ENCODE assay signal across 21 cellular contexts in genomic region chr3:130258532-130258952, GRCh38.
DNase-seq lines count a peak whose midpoint lies in the region; ATAC-seq, FAIRE-seq and TF ChIP-seq lines count a peak whose summit lies in the region.
"Had no signal": no experiment of that assay in that cellular context is flagged by ENCODE, and none has a peak within 500 bp of the region (broad histone marks: within the 10 kb centered on the region; RNA-seq: fewer than 3 reads in every experiment).

No MANE protein-coding gene starts in this region.

- 37 to 49% (median 40%) methylated on average over 9 of the region's 9 CpGs for WGBS in adrenal gland, 4 donors
- 51 to 52% methylated on average over 9 of the region's 9 CpGs for WGBS in pancreas, 2 donors

- H3K27me3 ChIP-seq in adrenal gland (no peaks in the 10 kb centered on the region), pancreas (no peaks in the 10 kb centered on the region)
- H3K27me3 ChIP-seq: neutrophil had no signal

- FAIRE-seq in pancreas (lab: Jason Lieb, UNC), result no peak

- no peaks in the 10 kb centered on the region for H3K9me3 Mint-ChIP-seq in progenitor cell of endocrine pancreas (ENCODE audit: low read depth)
- H3K9me3 Mint-ChIP-seq: activated naive CD8-positive, alpha-beta T cell treated with anti-CD3 and anti-CD28 coated beads, Interleukin-2, amount 10 ng/mL, durations not matched to agents 7 days and 5 days; H9; memory B cell; T-helper 1 cell treated with Interleukin-12 subunit alpha and Interleukin-12 subunit beta and Interleukin-4 antibody, amounts not matched to agents 30 μg/mL and 1 μg/mL, for 36 hours had no signal

- intact Hi-C loops in adrenal gland (cut with DNase I), result no loop called here
- intact Hi-C loops in pancreas (cut with DNase I), result no loop called here
- intact Hi-C loops in mucosa of descending colon (cut with DNase I, micrococcal nuclease), result no loop called here

- DNase-seq in ELR (ENCODE audit: low read depth) (peak; percentile 28), adrenal gland (peak in 6 of 7 donors; percentile 49 to 79 (median 58)), fibroblast of villous mesenchyme (ENCODE audit: low read depth) (peak; percentile 19), pancreas (no peak), mucosa of descending colon (no peak), progenitor cell of endocrine pancreas (ENCODE audit: low spot score, unreplicated experiment) (no peak), Kasumi-1 (lab: John Stamatoyannopoulos, UW) (no peak)
- DNase-seq: activated CD4-positive, CD25-positive, alpha-beta regulatory T cell treated with anti-CD3 and anti-CD28 coated beads, Interleukin-2, amount 50 U/mL, for 72 hours; activated naive CD8-positive, alpha-beta T cell treated with anti-CD3 and anti-CD28 coated beads, Interleukin-2, amount 10 ng/mL, durations not matched to agents 7 days and 5 days; activated T-cell treated with anti-CD3 and anti-CD28 coated beads for 4 hours; H9; KG1; NCI-H146; NCI-H69; RPMI8226; substantia nigra had no signal

- no peak for TF ChIP-seq POLR2A in adrenal gland (IDR thresholded peaks at IDR 0.05)

- H3K4me1 ChIP-seq in adrenal gland (replicated peaks in 1 of 2), result peaks cover 11 to 20% of the 10 kb centered on the region in 2 donors
- no peaks in the 10 kb centered on the region for H3K4me1 ChIP-seq in pancreas
- H3K4me1 ChIP-seq in mucosa of descending colon (ENCODE audit: low read depth), result no peaks in the 10 kb centered on the region

- H3K9me3 ChIP-seq in adrenal gland (replicated peaks in 1 of 3) (no peaks in the 10 kb centered on the region), pancreas (no peaks in the 10 kb centered on the region), mucosa of descending colon (no peaks in the 10 kb centered on the region)
- H3K9me3 ChIP-seq: neutrophil had no signal

- no peaks in the 10 kb centered on the region for H3K36me3 Mint-ChIP-seq in progenitor cell of endocrine pancreas (ENCODE audit: insufficient read depth)
- H3K36me3 Mint-ChIP-seq: activated naive CD8-positive, alpha-beta T cell treated with anti-CD3 and anti-CD28 coated beads, Interleukin-2, amount 10 ng/mL, durations not matched to agents 7 days and 5 days; memory B cell had no signal

- ATAC-seq in pancreas (peak in 3 of 4 donors; percentile 26 to 49 (median 48)), HG02798 (IDR thresholded peaks at IDR 0.05; ENCODE audit: poor library complexity, unreplicated experiment) (no peak), mucosa of descending colon (no peak)

- H3K27ac ChIP-seq in adrenal gland, result peak overlapping the region in 2 of 5 donors; percentile 23 to 34
- no peak overlapping the region for H3K27ac ChIP-seq in pancreas
- H3K27ac ChIP-seq: coronary artery, neutrophil had no signal

- no peak overlapping the region for H3K4me3 Mint-ChIP-seq in progenitor cell of endocrine pancreas (ENCODE audit: low read depth)
- H3K4me3 Mint-ChIP-seq: activated naive CD8-positive, alpha-beta T cell treated with anti-CD3 and anti-CD28 coated beads, Interleukin-2, amount 10 ng/mL, durations not matched to agents 7 days and 5 days; H9; memory B cell; T-helper 1 cell treated with Interleukin-12 subunit alpha and Interleukin-12 subunit beta and Interleukin-4 antibody, amounts not matched to agents 30 μg/mL and 1 μg/mL, for 36 hours had no signal

- H3K36me3 ChIP-seq in adrenal gland (replicated peaks in 1 of 2) (no peaks in the 10 kb centered on the region), pancreas (no peaks in the 10 kb centered on the region), mucosa of descending colon (ENCODE audit: low read depth) (no peaks in the 10 kb centered on the region)
- H3K36me3 ChIP-seq: neutrophil had no signal

- no peak overlapping the region for H3K4me3 ChIP-seq in adrenal gland
- no peak overlapping the region for H3K4me3 ChIP-seq in fibroblast of villous mesenchyme (ENCODE audit: low read depth, low read length)
- H3K4me3 ChIP-seq in pancreas, result no peak overlapping the region
- H3K4me3 ChIP-seq in mucosa of descending colon, result no peak overlapping the region
- H3K4me3 ChIP-seq: coronary artery had no signal

- no peak for TF ChIP-seq CTCF in adrenal gland (IDR thresholded peaks at IDR 0.05)
- TF ChIP-seq CTCF in fibroblast of villous mesenchyme (IDR thresholded peaks at IDR 0.05; ENCODE audit: insufficient read depth, low read depth, low read length), result no peak
- no peak for TF ChIP-seq CTCF in pancreas (IDR thresholded peaks at IDR 0.05)
- TF ChIP-seq CTCF in mucosa of descending colon (IDR thresholded peaks at IDR 0.05), result no peak
- TF ChIP-seq CTCF in progenitor cell of endocrine pancreas (IDR thresholded peaks at IDR 0.05; ENCODE audit: unreplicated experiment), result no peak

- H3K4me1 Mint-ChIP-seq in progenitor cell of endocrine pancreas (ENCODE audit: low read depth), result no peaks in the 10 kb centered on the region
- H3K4me1 Mint-ChIP-seq: activated naive CD8-positive, alpha-beta T cell treated with anti-CD3 and anti-CD28 coated beads, Interleukin-2, amount 10 ng/mL, durations not matched to agents 7 days and 5 days; memory B cell had no signal

- H3K27ac Mint-ChIP-seq in progenitor cell of endocrine pancreas, result no peak overlapping the region
- H3K27ac Mint-ChIP-seq: activated naive CD8-positive, alpha-beta T cell treated with anti-CD3 and anti-CD28 coated beads, Interleukin-2, amount 10 ng/mL, durations not matched to agents 7 days and 5 days; H9; memory B cell; T-helper 1 cell treated with Interleukin-12 subunit alpha and Interleukin-12 subunit beta and Interleukin-4 antibody, amounts not matched to agents 30 μg/mL and 1 μg/mL, for 36 hours had no signal

- H3K27me3 Mint-ChIP-seq in progenitor cell of endocrine pancreas, result no peaks in the 10 kb centered on the region

Comparison
In these comparisons a context has a peak if more than half of its experiments do, and no peak if none do; other contexts are left out.
1. DNase-seq: peak in ELR (single experiment), adrenal gland (6 of 7) and fibroblast of villous mesenchyme (single experiment); none in pancreas (0 of 6), mucosa of descending colon (0 of 3), progenitor cell of endocrine pancreas (single experiment) and Kasumi-1 (0 of 2).
2. ATAC-seq: peak in pancreas (3 of 4); none in HG02798 (single experiment) and mucosa of descending colon (single experiment).